ENCODE assay signal across 21 cellular contexts in genomic region chr10:119399466-119399865, GRCh38.
"Had no signal": no experiment of that assay in that cellular context is flagged by ENCODE, and none has a peak within 500 bp of the region (broad histone marks: within the 10 kb centered on the region; RNA-seq: fewer than 3 reads in every experiment).

No MANE protein-coding gene starts in this region.

- H3K27me3 ChIP-seq: breast epithelium, colonic mucosa, left lung, right lobe of liver, testis had no signal

- H3K9me3 ChIP-seq: breast epithelium, colonic mucosa, left lung, right lobe of liver, testis had no signal

- H3K27ac Mint-ChIP-seq: activated CD4-positive, alpha-beta T cell treated with anti-CD3 and anti-CD28 coated beads, Interleukin-2, amount 10 ng/mL, durations not matched to agents 7 days and 5 days; activated CD8-positive, alpha-beta T cell treated with anti-CD3 and anti-CD28 coated beads, Interleukin-2, amount 10 ng/mL, durations not matched to agents 7 days and 5 days; activated naive CD8-positive, alpha-beta T cell; endodermal cell; T-helper 2 cell treated with Interferon-gamma antibody and Interleukin-4, amounts not matched to agents 5 μg/mL and 100 μg/mL, for 36 hours had no signal

- H3K4me3 ChIP-seq: breast epithelium, colonic mucosa, left lung, right lobe of liver, SK-N-MC, testis had no signal

- H3K4me1 ChIP-seq: breast epithelium, testis had no signal

- H3K9me3 Mint-ChIP-seq: activated CD4-positive, alpha-beta T cell treated with anti-CD3 and anti-CD28 coated beads, Interleukin-2, amount 10 ng/mL, durations not matched to agents 7 days and 5 days; endodermal cell; immature natural killer cell; neural crest cell; T-helper 2 cell treated with Interferon-gamma antibody and Interleukin-4, amounts not matched to agents 5 μg/mL and 100 μg/mL, for 36 hours had no signal

- H3K4me1 Mint-ChIP-seq: activated CD4-positive, alpha-beta T cell treated with anti-CD3 and anti-CD28 coated beads, Interleukin-2, amount 10 ng/mL, durations not matched to agents 7 days and 5 days; endodermal cell had no signal

- ATAC-seq: activated CD8-positive, alpha-beta T cell treated with anti-CD3 and anti-CD28 coated beads, Interleukin-2, amount 10 ng/mL, durations not matched to agents 7 days and 5 days; left lung; right lobe of liver; stimulated activated naive B cell treated with anti-CD40 and anti-IgM and Interleukin-4, amounts not matched to agents 10 μg/mL and 1 μg/mL and 100 μg/mL, for 72 hours had no signal

- H3K4me3 Mint-ChIP-seq: activated CD4-positive, alpha-beta T cell treated with anti-CD3 and anti-CD28 coated beads, Interleukin-2, amount 10 ng/mL, durations not matched to agents 7 days and 5 days; activated CD8-positive, alpha-beta T cell treated with anti-CD3 and anti-CD28 coated beads, Interleukin-2, amount 10 ng/mL, durations not matched to agents 7 days and 5 days; activated naive CD8-positive, alpha-beta T cell; endodermal cell; immature natural killer cell; neural crest cell; stimulated activated naive B cell treated with anti-CD40 and anti-IgM and Interleukin-4, amounts not matched to agents 10 μg/mL and 1 μg/mL and 100 μg/mL, for 72 hours; T-helper 2 cell treated with Interferon-gamma antibody and Interleukin-4, amounts not matched to agents 5 μg/mL and 100 μg/mL, for 36 hours had no signal

- H3K27ac ChIP-seq: breast epithelium, colonic mucosa, epithelial cell of prostate, left lung, right lobe of liver, SK-N-MC, testis, VCaP had no signal

- H3K36me3 ChIP-seq: breast epithelium, colonic mucosa, right lobe of liver had no signal

- DNase-seq: activated CD4-positive, alpha-beta T cell treated with anti-CD3 and anti-CD28 coated beads, Interleukin-2, amount 10 ng/mL, durations not matched to agents 7 days and 5 days; activated CD4-positive, CD25-positive, alpha-beta regulatory T cell treated with anti-CD3 and anti-CD28 coated beads, Interleukin-2, amount 50 U/mL, for 72 hours; activated CD8-positive, alpha-beta T cell treated with anti-CD3 and anti-CD28 coated beads, Interleukin-2, amount 10 ng/mL, durations not matched to agents 7 days and 5 days; activated naive CD4-positive, alpha-beta T cell; colonic mucosa; endodermal cell; immature natural killer cell; right lobe of liver; small intestine; stimulated activated CD4-positive, alpha-beta T cell treated with anti-CD3 and anti-CD28 coated beads, Interleukin-2, amount 100 ng/mL, for 24 hours; stimulated activated naive B cell treated with anti-CD40 and anti-IgM and Interleukin-4, amounts not matched to agents 10 μg/mL and 1 μg/mL and 100 μg/mL, for 72 hours; testis; trophoblast cell had no signal

- H3K27me3 Mint-ChIP-seq: activated CD4-positive, alpha-beta T cell treated with anti-CD3 and anti-CD28 coated beads, Interleukin-2, amount 10 ng/mL, durations not matched to agents 7 days and 5 days; activated naive CD8-positive, alpha-beta T cell; stimulated activated naive B cell treated with anti-CD40 and anti-IgM and Interleukin-4, amounts not matched to agents 10 μg/mL and 1 μg/mL and 100 μg/mL, for 72 hours had no signal
